Comparison of ENCODE assay signal across 13 cellular contexts in genomic region chr2:1606421-1607235, GRCh38.
DNase-seq lines count a peak whose midpoint lies in the region; ATAC-seq, FAIRE-seq and TF ChIP-seq lines count a peak whose summit lies in the region.
"Had no signal": no experiment of that assay in that cellular context is flagged by ENCODE, and none has a peak within 500 bp of the region (broad histone marks: within the 10 kb centered on the region; RNA-seq: fewer than 3 reads in every experiment).

No MANE protein-coding gene starts in this region.

- no peak overlapping the region for H3K9ac ChIP-seq in HUES48 (ENCODE audit: low read depth, low read length)
- H3K9ac ChIP-seq in endothelial cell of umbilical vein (replicated peaks; ENCODE audit: extremely low read depth, insufficient read depth, low read length): peak overlapping the region; percentile 67

- 82 to 84% methylated on average over 14 of the region's 15 CpGs for WGBS in mesodermal cell (ENCODE audit: insufficient coverage in 2 of 2), 2 experiments

- peaks cover 19% of the 10 kb centered on the region for H3K4me1 ChIP-seq in HUES48 (ENCODE audit: control insufficient read depth, insufficient read depth, low read length)
- H3K4me1 ChIP-seq in endothelial cell of umbilical vein (ENCODE audit: control insufficient read depth, extremely low read depth, insufficient read depth, low read length): peaks cover 29% of the 10 kb centered on the region
- peaks cover 27% of the 10 kb centered on the region for H3K4me1 ChIP-seq in mesodermal cell (ENCODE audit: control insufficient read depth, insufficient read depth, low read length, poor library complexity, severe bottlenecking)

- H2AFZ ChIP-seq in endothelial cell of umbilical vein (ENCODE audit: low read depth, low read length): no peak overlapping the region

- no TSS peak for BruUV-seq in endothelial cell of umbilical vein (replicated peaks; lab: Mats Ljungman, UMichigan)

- H3K27ac ChIP-seq in HUES48 (ENCODE audit: low read depth, low read length) (peak overlapping the region; percentile 88), endothelial cell of umbilical vein (ENCODE audit: insufficient read depth, low read depth, low read length) (peak overlapping the region; percentile 80), mesodermal cell (ENCODE audit: low read depth, low read length, severe bottlenecking) (peak overlapping the region; percentile 31)
- H3K27ac ChIP-seq: cardiac muscle cell had no signal

- dilution Hi-C loops in endothelial cell of umbilical vein (cut with MboI; ENCODE audit: extremely low pct_ligation_motif_present, low sequenced_read_pairs): no loop called here

- intact Hi-C loops in endothelial cell of umbilical vein (cut with micrococcal nuclease): no loop called here
- intact Hi-C loops in activated naive CD4-positive, alpha-beta T cell treated with anti-CD3 and anti-CD28 coated beads for 36 hours (cut with micrococcal nuclease): no loop called here

- no peaks in the 10 kb centered on the region for H3K9me3 ChIP-seq in HUES48 (ENCODE audit: control insufficient read depth, insufficient read depth, low read length)
- H3K9me3 ChIP-seq in endothelial cell of umbilical vein (replicated peaks; ENCODE audit: control insufficient read depth, insufficient read depth, low read length): no peaks in the 10 kb centered on the region
- H3K9me3 ChIP-seq in mesodermal cell (ENCODE audit: control insufficient read depth, low read length): no peaks in the 10 kb centered on the region

- peak; percentile 53 for DNase-seq in Daoy (ENCODE audit: low read depth)
- DNase-seq in endothelial cell of umbilical vein (ENCODE audit: low read depth, low spot score): no peak
- DNase-seq in activated naive CD4-positive, alpha-beta T cell treated with anti-CD3 and anti-CD28 coated beads for 36 hours: no peak
- DNase-seq in GF-D8 (lab: John Stamatoyannopoulos, UW): no peak
- DNase-seq: activated naive CD8-positive, alpha-beta T cell treated with anti-CD3 and anti-CD28 coated beads, Interleukin-2, amount 10 ng/mL, durations not matched to agents 7 days and 5 days; activated T-cell treated with anti-CD3 and anti-CD28 coated beads, Interleukin-2, amount 50 U/mL, for 24 hours; NCI-H774; nephron progenitor cell had no signal

- no peaks in the 10 kb centered on the region for H3K36me3 Mint-ChIP-seq in activated naive CD4-positive, alpha-beta T cell treated with anti-CD3 and anti-CD28 coated beads for 36 hours (ENCODE audit: low read depth)
- H3K36me3 Mint-ChIP-seq: activated naive CD8-positive, alpha-beta T cell treated with anti-CD3 and anti-CD28 coated beads, Interleukin-2, amount 10 ng/mL, durations not matched to agents 7 days and 5 days had no signal

- H4K20me1 ChIP-seq in endothelial cell of umbilical vein (replicated peaks; ENCODE audit: control insufficient read depth, extremely low read depth, insufficient read depth, low read length): no peaks in the 10 kb centered on the region

- CTCF ChIA-PET in endothelial cell of umbilical vein (lab: Charles Lee): interaction anchor here (1.0 to 2.5 kb wide), 5 partner anchors 15 to 144 kb away, joined by 3 to 17 read pairs (median 6); no protein-coding TSS in a partner anchor
- CTCF ChIA-PET in activated naive CD4-positive, alpha-beta T cell treated with anti-CD3 and anti-CD28 coated beads for 36 hours (lab: Charles Lee): no interaction called here

- no peak for TF ChIP-seq POLR2A in endothelial cell of umbilical vein (IDR thresholded peaks at IDR 0.05; ENCODE audit: low read depth, low read length)

- H3K9me3 Mint-ChIP-seq in activated naive CD4-positive, alpha-beta T cell treated with anti-CD3 and anti-CD28 coated beads for 36 hours: no peaks in the 10 kb centered on the region
- H3K9me3 Mint-ChIP-seq: activated naive CD8-positive, alpha-beta T cell treated with anti-CD3 and anti-CD28 coated beads, Interleukin-2, amount 10 ng/mL, durations not matched to agents 7 days and 5 days; activated T-cell treated with anti-CD3 and anti-CD28 coated beads, Interleukin-2, amount 50 U/mL, for 24 hours; nephron progenitor cell had no signal

- peaks cover 7% of the 10 kb centered on the region for H3K27me3 Mint-ChIP-seq in activated naive CD4-positive, alpha-beta T cell treated with anti-CD3 and anti-CD28 coated beads for 36 hours (ENCODE audit: low read depth)

- H3K4me3 Mint-ChIP-seq in activated naive CD4-positive, alpha-beta T cell treated with anti-CD3 and anti-CD28 coated beads for 36 hours: no peak overlapping the region
- H3K4me3 Mint-ChIP-seq: activated naive CD8-positive, alpha-beta T cell treated with anti-CD3 and anti-CD28 coated beads, Interleukin-2, amount 10 ng/mL, durations not matched to agents 7 days and 5 days; activated T-cell treated with anti-CD3 and anti-CD28 coated beads, Interleukin-2, amount 50 U/mL, for 24 hours; nephron progenitor cell had no signal

- H3K79me2 ChIP-seq in endothelial cell of umbilical vein (ENCODE audit: control insufficient read depth, insufficient read depth, low read length): no peaks in the 10 kb centered on the region

- H3K4me1 Mint-ChIP-seq in activated naive CD4-positive, alpha-beta T cell treated with anti-CD3 and anti-CD28 coated beads for 36 hours (ENCODE audit: low read depth): no peaks in the 10 kb centered on the region

- ATAC-seq in HG03135 (IDR thresholded peaks at IDR 0.05; ENCODE audit: unreplicated experiment) (no peak), GM21381 (IDR thresholded peaks at IDR 0.05; ENCODE audit: unreplicated experiment) (no peak)

- POLR2A ChIA-PET in endothelial cell of umbilical vein (lab: Charles Lee): interaction anchor here (0.8 kb wide), 1 partner anchor 19 kb away, joined by 3 read pairs; no protein-coding TSS in a partner anchor

- no peaks in the 10 kb centered on the region for H3K36me3 ChIP-seq in HUES48 (ENCODE audit: control insufficient read depth, insufficient read depth, low read length)
- H3K36me3 ChIP-seq in endothelial cell of umbilical vein (ENCODE audit: control insufficient read depth in 2 of 2, extremely low read depth in 1 of 2, insufficient read depth in 2 of 2, low read length in 2 of 2): no peaks in the 10 kb centered on the region
- no peaks in the 10 kb centered on the region for H3K36me3 ChIP-seq in mesodermal cell (ENCODE audit: control insufficient read depth, insufficient read depth, low read length)
- H3K36me3 ChIP-seq: cardiac muscle cell had no signal

- H3K4me3 ChIP-seq in HUES48 (ENCODE audit: low read depth, low read length): no peak overlapping the region
- H3K4me3 ChIP-seq in endothelial cell of umbilical vein (replicated peaks in 1 of 3; ENCODE audit: insufficient read depth in 1 of 3, low read depth in 1 of 3, low read length in 3 of 3): no peak overlapping the region
- H3K4me3 ChIP-seq in mesodermal cell (ENCODE audit: extremely low read depth, insufficient read depth, low read length, poor library complexity, severe bottlenecking): no peak overlapping the region
- H3K4me3 ChIP-seq: cardiac muscle cell had no signal

- peak; percentile 43 for FAIRE-seq in endothelial cell of umbilical vein (lab: Jason Lieb, UNC)

- no peaks in the 10 kb centered on the region for H3K9me1 ChIP-seq in endothelial cell of umbilical vein (replicated peaks; ENCODE audit: control insufficient read depth, extremely low read depth, insufficient read depth, low read length)

- H3K27me3 ChIP-seq in HUES48 (ENCODE audit: control insufficient read depth, insufficient read depth, low read length): no peaks in the 10 kb centered on the region
- peaks cover 0 to 2% of the 10 kb centered on the region in 2 experiments for H3K27me3 ChIP-seq in endothelial cell of umbilical vein (ENCODE audit: control insufficient read depth in 2 of 2, insufficient read depth in 2 of 2, low read length in 2 of 2)

- no peak overlapping the region for H3K4me2 ChIP-seq in endothelial cell of umbilical vein (ENCODE audit: insufficient read depth, low read length)

- no peak overlapping the region for H3K27ac Mint-ChIP-seq in activated naive CD4-positive, alpha-beta T cell treated with anti-CD3 and anti-CD28 coated beads for 36 hours
- H3K27ac Mint-ChIP-seq: activated naive CD8-positive, alpha-beta T cell treated with anti-CD3 and anti-CD28 coated beads, Interleukin-2, amount 10 ng/mL, durations not matched to agents 7 days and 5 days; activated T-cell treated with anti-CD3 and anti-CD28 coated beads, Interleukin-2, amount 50 U/mL, for 24 hours; nephron progenitor cell had no signal

- TF ChIP-seq CTCF in endothelial cell of umbilical vein (IDR thresholded peaks at IDR 0.05; ENCODE audit: extremely low read depth in 1 of 2, insufficient read depth in 1 of 2, low read depth in 1 of 2, low read length in 2 of 2): no peak

TF ChIP-seq in endothelial cell of umbilical vein, 7 proteins besides CTCF, POLR2A, EP300 and RAD21:
- no peak for TF ChIP-seq FOS (IDR thresholded peaks at IDR 0.05; ENCODE audit: borderline replicate concordance, insufficient read depth, low read length)

Comparison
In these comparisons a context has a peak if more than half of its experiments do, and no peak if none do; other contexts are left out.
1. H3K27ac ChIP-seq: peak in every context shown above with its lines; median percentile 88 in HUES48; 80 in endothelial cell of umbilical vein; 31 in mesodermal cell.